12 cellular contexts compared by ENCODE assay signal in the genomic region with DNA sequence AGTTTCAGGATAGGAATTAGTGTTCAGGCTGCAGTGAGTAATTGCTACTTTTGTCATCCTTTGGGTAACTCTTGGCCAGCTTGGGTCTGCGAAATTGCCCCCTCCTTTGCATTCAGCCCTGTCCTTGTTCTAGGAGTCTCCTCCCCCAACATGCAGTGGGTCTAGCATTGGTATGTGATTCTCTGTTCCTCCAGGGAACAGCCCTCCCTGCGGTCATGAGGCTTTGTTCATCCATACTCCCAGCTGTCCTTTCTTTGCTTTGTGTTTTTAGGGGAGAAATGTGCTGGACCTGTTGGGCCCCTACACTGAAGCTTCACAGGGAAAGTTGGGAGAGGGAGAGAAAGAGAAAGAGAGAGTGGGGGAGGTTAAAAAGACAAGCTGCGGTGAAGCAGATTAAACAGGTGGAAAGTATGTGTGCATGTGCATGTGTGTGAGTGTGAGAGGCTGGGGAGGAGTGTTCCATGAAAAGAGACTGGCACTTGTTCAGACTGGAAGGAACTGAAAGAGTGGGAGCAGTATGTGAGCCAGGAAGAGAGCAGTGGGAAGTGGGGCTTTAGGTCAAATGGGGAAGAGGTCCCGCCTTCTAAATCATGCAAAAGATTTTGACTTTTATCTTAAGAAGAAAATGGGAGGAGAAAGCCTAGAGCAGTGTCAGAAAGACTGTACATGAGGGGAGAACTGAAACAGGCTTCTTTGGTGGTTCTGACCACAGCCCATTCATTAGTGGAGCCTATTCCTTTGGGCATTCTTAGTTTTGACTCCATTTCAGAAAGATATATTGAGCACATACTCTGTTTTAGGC. TPM values are rescaled to one million over a fixed set of nuclear protein-coding genes. Genes with fewer than 3 reads are reported as not detected.
DNase-seq lines count a peak whose midpoint lies in the region; ATAC-seq, FAIRE-seq and TF ChIP-seq lines count a peak whose summit lies in the region.
"Had no signal": no experiment of that assay in that cellular context is flagged by ENCODE, and none has a peak within 500 bp of the region (broad histone marks: within the 10 kb centered on the region; RNA-seq: fewer than 3 reads in every experiment).

No MANE protein-coding gene starts in this region.

- peak overlapping the region; percentile 71 for H2AFZ ChIP-seq in GM12878 (ENCODE audit: control insufficient read depth, low read depth, low read length)
- H2AFZ ChIP-seq in SK-N-SH (ENCODE audit: low read depth), result no peak overlapping the region

- POLR2A ChIA-PET in GM12878 (lab: Charles Lee), result interaction anchor here (0.8 to 3.0 kb wide), 6 partner anchors 7 to 466 kb away, joined by 3 to 34 read pairs (median 4); partner anchors contain the start of gene SESN3
- POLR2A ChIA-PET in SK-N-SH (lab: Yijun Ruan, JAX), result interaction anchor here (1.5 kb wide), 1 partner anchor 17 kb away, joined by 3 read pairs; the partner anchor contains the start of gene SESN3

- TF ChIP-seq CTCF in GM12878 (IDR thresholded peaks at IDR 0.05 in 2 of 3, conservative IDR thresholded peaks at IDR 0.05 in 1 of 3; ENCODE audit: control insufficient read depth in 2 of 3, extremely low read depth in 1 of 3, insufficient read depth in 1 of 3, low read depth in 3 of 3, low read length in 3 of 3) (no peak), SK-N-SH (IDR thresholded peaks at IDR 0.05) (no peak)

- no peaks in the 10 kb centered on the region for H3K36me3 ChIP-seq in GM12878 (ENCODE audit: control insufficient read depth in 2 of 2, insufficient read depth in 2 of 2, low read length in 1 of 2)
- H3K36me3 ChIP-seq in SK-N-SH (replicated peaks in 1 of 2; ENCODE audit: control insufficient read depth in 1 of 2, insufficient read depth in 2 of 2, low read length in 1 of 2), result no peaks in the 10 kb centered on the region

- H3K4me2 ChIP-seq in GM12878 (ENCODE audit: control insufficient read depth, insufficient read depth) (peak overlapping the region; percentile 93), SK-N-SH (no peak overlapping the region)

- no peaks in the 10 kb centered on the region for H3F3A ChIP-seq in SK-N-SH (replicated peaks; ENCODE audit: insufficient read depth)

- FAIRE-seq in GM19239 (lab: Jason Lieb, UNC) (peak; percentile 96), GM12878 (lab: Jason Lieb, UNC) (peak; percentile 61)

- H3K4me1 ChIP-seq in GM12878 (ENCODE audit: control insufficient read depth, insufficient read depth, low read length), result peaks cover 35% of the 10 kb centered on the region
- peaks cover 0 to 13% of the 10 kb centered on the region in 2 experiments; a peak in 3 of 4 replicates for H3K4me1 ChIP-seq in SK-N-SH (ENCODE audit: control insufficient read depth in 1 of 2, insufficient read depth in 2 of 2, low read depth in 1 of 2, low read length in 1 of 2)

- SMC1A ChIA-PET in GM12878 (lab: Charles Lee; ENCODE audit: uncharacterized antibody, unreplicated experiment), result interaction anchor here (0.5 to 12.4 kb wide), 12 partner anchors 8 to 504 kb away, joined by 3 to 261 read pairs (median 3); partner anchors contain the start of gene SESN3

- BruUV-seq in GM12878 (replicated peaks; lab: Mats Ljungman, UMichigan), result no TSS peak

- WGBS in GM12878 (ENCODE audit: insufficient coverage, insufficient replicate concordance, low lambda C conversion rate, missing lambda C conversion rate), result 22% methylated on average over 4 of the region's 4 CpGs
- 89% methylated on average over 4 of the region's 4 CpGs for WGBS in SK-N-SH (ENCODE audit: low lambda C conversion rate)

- peak in 1 of 2 experiments; percentile 73; a peak in 1 of 4 replicates for TF ChIP-seq EP300 in GM12878 (IDR thresholded peaks at IDR 0.05; ENCODE audit: borderline replicate concordance in 1 of 2, control insufficient read depth in 1 of 2, low read depth in 2 of 2, low read length in 2 of 2)
- TF ChIP-seq EP300 in SK-N-SH (IDR thresholded peaks at IDR 0.05; ENCODE audit: borderline replicate concordance in 1 of 2, low read depth in 1 of 2, low read length in 1 of 2), result no peak

- H3K27ac ChIP-seq in GM12878 (ENCODE audit: control insufficient read depth, insufficient read depth) (peak overlapping the region; percentile 63), SK-N-SH (ENCODE audit: low read depth in 2 of 2, low read length in 1 of 2) (no peak overlapping the region; a peak in 1 of 4 replicates)
- H3K27ac ChIP-seq: epithelial cell of prostate had no signal

- H3K4me3 ChIP-seq in GM12878 (peak overlapping the region; percentile 41; the same call in 1 of the 2 replicates), SK-N-SH (ENCODE audit: low read depth in 2 of 2, low read length in 1 of 2) (no peak overlapping the region)

- no peak for TF ChIP-seq POLR2A in GM12878 (IDR thresholded peaks at IDR 0.05; ENCODE audit: low read depth, low read length)

- no peaks in the 10 kb centered on the region for H3K9me3 ChIP-seq in GM12878 (replicated peaks; ENCODE audit: control insufficient read depth, insufficient read depth, low read length)
- H3K9me3 ChIP-seq in SK-N-SH, result no peaks in the 10 kb centered on the region

- in situ Hi-C loops in GM12878 (cut with MboI), result no loop called here

- ATAC-seq in HG02973 (IDR thresholded peaks at IDR 0.05; ENCODE audit: unreplicated experiment) (peak; percentile 88), GM12878 (peak; percentile 85)
- ATAC-seq in stimulated activated naive CD8-positive, alpha-beta T cell treated with anti-CD3 and anti-CD28 coated beads, Interleukin-15, Interleukin-2, amounts not matched to agents 100 U/mL and 50 U/mL, for 24 hours, result no peak

- H4K20me1 ChIP-seq in GM12878 (ENCODE audit: control insufficient read depth, insufficient read depth) (no peaks in the 10 kb centered on the region), SK-N-SH (ENCODE audit: insufficient read depth) (no peaks in the 10 kb centered on the region)

- no peaks in the 10 kb centered on the region for H3K27me3 ChIP-seq in GM12878 (replicated peaks in 1 of 2; ENCODE audit: control insufficient read depth in 2 of 2, insufficient read depth in 2 of 2, low read length in 1 of 2)
- H3K27me3 ChIP-seq in SK-N-SH (ENCODE audit: insufficient read depth), result no peaks in the 10 kb centered on the region

- DNase-seq in ELF-1 (ENCODE audit: low read depth, low spot score) (peak; percentile 79), GM19239 (ENCODE audit: insufficient read length, low spot score) (no peak), GM12878 (ENCODE audit: low read depth, low spot score) (peak; percentile 74), GM19240 (ENCODE audit: insufficient read length, low spot score) (no peak), SK-N-SH (no peak), HuH-7.5 (ENCODE audit: low spot score) (no peak)
- no peak for DNase-seq in stimulated activated naive CD8-positive, alpha-beta T cell treated with anti-CD3 and anti-CD28 coated beads, Interleukin-15, Interleukin-2, amounts not matched to agents 100 U/mL and 50 U/mL, for 24 hours
- DNase-seq: DND-41, NCI-H2171, nephron progenitor cell had no signal

- CTCF ChIA-PET in GM12878 (lab: Yijun Ruan, JAX), result interaction anchor here (0.7 to 2.6 kb wide), 6 partner anchors 8 to 461 kb away, joined by 3 to 17 read pairs (median 4); partner anchors contain the start of gene SESN3
- CTCF ChIA-PET in SK-N-SH (lab: Yijun Ruan, JAX), result interaction anchor here (1.6 kb wide), 1 partner anchor 457 kb away, joined by 4 read pairs; no protein-coding TSS in a partner anchor

- no peak for TF ChIP-seq RAD21 in GM12878 (IDR thresholded peaks at IDR 0.05; ENCODE audit: insufficient read depth, low read depth, low read length)
- no peak for TF ChIP-seq RAD21 in SK-N-SH (IDR thresholded peaks at IDR 0.05; ENCODE audit: low read length)

- intact Hi-C loops in GM12878 (cut with micrococcal nuclease; ENCODE audit: unreplicated experiment), result loop anchor here (1.0 to 5.0 kb wide), 5 partner anchors 18 to 456 kb away; partner anchors contain the start of gene SESN3

- RAD21 ChIA-PET in GM12878 (lab: Charles Lee; ENCODE audit: unreplicated experiment), result interaction anchor here (1.0 to 9.8 kb wide), 11 partner anchors 17 to 467 kb away, joined by 3 to 115 read pairs (median 4); partner anchors contain the start of gene SESN3

- no peaks in the 10 kb centered on the region for H3K79me2 ChIP-seq in GM12878 (ENCODE audit: control insufficient read depth, insufficient read depth, low read length)
- no peaks in the 10 kb centered on the region for H3K79me2 ChIP-seq in SK-N-SH (ENCODE audit: insufficient read depth)

- H3K9me2 ChIP-seq in SK-N-SH, result no peaks in the 10 kb centered on the region

- H3K9ac ChIP-seq in GM12878 (ENCODE audit: control insufficient read depth, insufficient read depth, low read length) (peak overlapping the region; percentile 43; the same call in 1 of the 2 replicates), SK-N-SH (no peak overlapping the region)

TF ChIP-seq in GM12878, 131 proteins besides CTCF, POLR2A, EP300 and RAD21 (continues in another document):
- TF ChIP-seq STAT3 (IDR thresholded peaks at IDR 0.05; ENCODE audit: low read depth, low read length) (0 out of 2 replicates have a peak, but pooled peaks have one; percentile 72), EED (IDR thresholded peaks at IDR 0.05; ENCODE audit: low read depth) (peak; percentile 97)

RNA-seq across cellular contexts. Expression of gene SESN3, which starts 17.9 kb away (rescaled TPM):
- 21.9 and 24.4 TPM in 2 replicates for total RNA-seq in GM12878 (2013; cell fraction: nucleolus; rRNA removed)
- total RNA-seq in GM12878 (2014; rRNA removed) (4.6 and 6.2 TPM in 2 replicates), GM12878 (2014; rRNA removed; fragmentation: Illumina TruSeq; extraction: Trizol) (4.3 and 5.3 TPM in 2 replicates), GM12878 (2021) (6.4 and 6.7 TPM in 2 replicates)
- 0.16 TPM for polyA plus RNA-seq in GM12878 (2011; ENCODE audit: low read depth)
- polyA plus RNA-seq in GM12878 (2011; rRNA removed) (4.3 and 7.0 TPM in 2 replicates), GM12878 (2014; fragmentation: Illumina TruSeq; extraction: Trizol) (3.8 and 4.5 TPM in 2 replicates), GM12878 (2014; fragmentation: Nextera tagmentation; extraction: Ambion mirVana) (1 to 10 TPM in 1 of 2 experiments, under 1 TPM in 1; 0.68 to 1.5 TPM), GM12878 (2014; rRNA removed) (1.8 and 2.2 TPM in 2 replicates), GM12878 (2016; fragmentation: Nextera tagmentation; extraction: Ambion mirVana) (under 1 TPM; 0.64 to 0.71 TPM), SK-N-SH (2012; rRNA removed) (1.7 and 2.2 TPM in 2 replicates)
- 1.4 and 1.5 TPM in 2 replicates for polyA plus RNA-seq in GM12878 (2011; cell fraction: cytosol; rRNA removed)
- 4.3 and 5.0 TPM in 2 replicates for polyA plus RNA-seq in GM12878 (2011; cell fraction: nucleus; rRNA removed)
- 0.19 and 0.34 TPM in 2 replicates for polyA plus RNA-seq in GM12878 (2012)
- polyA minus RNA-seq in GM12878 (2011; rRNA and poly(A)+ RNA removed), result 6.3 and 10.2 TPM in 2 replicates
- polyA minus RNA-seq in GM12878 (2011; cell fraction: cytosol; rRNA and poly(A)+ RNA removed), result 1.9 and 4.1 TPM in 2 replicates
- 4.7 and 7.5 TPM in 2 replicates for polyA minus RNA-seq in GM12878 (2011; cell fraction: nucleus; rRNA and poly(A)+ RNA removed)
- 2.9 and 3.4 TPM in 2 replicates for polyA plus RNA-seq in SK-N-SH (2012; cell fraction: cytosol; rRNA removed)
- 1.6 and 2.9 TPM in 2 replicates for polyA plus RNA-seq in SK-N-SH (2012; cell fraction: nucleus; rRNA removed)

Comparison
In these comparisons a context has a peak if more than half of its experiments do, and no peak if none do; other contexts are left out.
1. DNase-seq: peak in ELF-1 (single experiment) and GM12878 (single experiment); none in GM19239 (single experiment), GM19240 (single experiment), SK-N-SH (single experiment), HuH-7.5 (single experiment) and stimulated activated naive CD8-positive, alpha-beta T cell treated with anti-CD3 and anti-CD28 coated beads, Interleukin-15, Interleukin-2, amounts not matched to agents 100 U/mL and 50 U/mL, for 24 hours (single experiment).